1 cellular context compared by ENCODE assay signal in genomic region chr7:100576384-100576993, GRCh38.
TF ChIP-seq lines count a peak whose summit lies in the region.

No MANE protein-coding gene starts in this region.

TF ChIP-seq in HEK293, 187 proteins besides CTCF, POLR2A, EP300 and RAD21:
- TF ChIP-seq, protein P1, sequence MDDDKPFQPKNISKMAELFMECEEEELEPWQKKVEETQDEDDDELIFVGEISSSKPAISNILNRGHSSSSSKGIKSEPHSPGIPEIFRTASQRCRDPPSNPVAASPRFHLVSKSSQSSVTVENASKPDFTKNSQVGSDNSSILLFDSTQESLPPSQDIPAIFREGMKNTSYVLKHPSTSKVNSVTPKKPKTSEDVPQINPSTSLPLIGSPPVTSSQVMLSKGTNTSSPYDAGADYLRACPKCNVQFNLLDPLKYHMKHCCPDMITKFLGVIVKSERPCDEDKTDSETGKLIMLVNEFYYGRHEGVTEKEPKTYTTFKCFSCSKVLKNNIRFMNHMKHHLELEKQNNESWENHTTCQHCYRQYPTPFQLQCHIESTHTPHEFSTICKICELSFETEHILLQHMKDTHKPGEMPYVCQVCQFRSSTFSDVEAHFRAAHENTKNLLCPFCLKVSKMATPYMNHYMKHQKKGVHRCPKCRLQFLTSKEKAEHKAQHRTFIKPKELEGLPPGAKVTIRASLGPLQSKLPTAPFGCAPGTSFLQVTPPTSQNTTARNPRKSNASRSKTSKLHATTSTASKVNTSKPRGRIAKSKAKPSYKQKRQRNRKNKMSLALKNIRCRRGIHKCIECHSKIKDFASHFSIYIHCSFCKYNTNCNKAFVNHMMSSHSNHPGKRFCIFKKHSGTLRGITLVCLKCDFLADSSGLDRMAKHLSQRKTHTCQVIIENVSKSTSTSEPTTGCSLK (tag by site-specific recombination; IDR thresholded peaks at IDR 0.05): no peak
- TF ChIP-seq ZNF544 (tag by site-specific recombination; IDR thresholded peaks at IDR 0.05): no peak
- peak; percentile 87 for TF ChIP-seq ZNF121 (tag by site-specific recombination; IDR thresholded peaks at IDR 0.05)
- no peak for TF ChIP-seq ZSCAN23 (tag by site-specific recombination; IDR thresholded peaks at IDR 0.05)
- no peak for TF ChIP-seq GLIS1 (tag by site-specific recombination; IDR thresholded peaks at IDR 0.05)
- no peak for TF ChIP-seq ZNF24 (tag by site-specific recombination; IDR thresholded peaks at IDR 0.05)
- TF ChIP-seq ZNF560 (tag by site-specific recombination; IDR thresholded peaks at IDR 0.05; ENCODE audit: borderline replicate concordance): no peak
- no peak for TF ChIP-seq ZFP69B (tag by site-specific recombination; IDR thresholded peaks at IDR 0.05)
- TF ChIP-seq, protein P2, sequence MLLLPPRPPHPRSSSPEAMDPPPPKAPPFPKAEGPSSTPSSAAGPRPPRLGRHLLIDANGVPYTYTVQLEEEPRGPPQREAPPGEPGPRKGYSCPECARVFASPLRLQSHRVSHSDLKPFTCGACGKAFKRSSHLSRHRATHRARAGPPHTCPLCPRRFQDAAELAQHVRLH (tag by site-specific recombination; IDR thresholded peaks at IDR 0.05): no peak
